In the genomic region with DNA sequence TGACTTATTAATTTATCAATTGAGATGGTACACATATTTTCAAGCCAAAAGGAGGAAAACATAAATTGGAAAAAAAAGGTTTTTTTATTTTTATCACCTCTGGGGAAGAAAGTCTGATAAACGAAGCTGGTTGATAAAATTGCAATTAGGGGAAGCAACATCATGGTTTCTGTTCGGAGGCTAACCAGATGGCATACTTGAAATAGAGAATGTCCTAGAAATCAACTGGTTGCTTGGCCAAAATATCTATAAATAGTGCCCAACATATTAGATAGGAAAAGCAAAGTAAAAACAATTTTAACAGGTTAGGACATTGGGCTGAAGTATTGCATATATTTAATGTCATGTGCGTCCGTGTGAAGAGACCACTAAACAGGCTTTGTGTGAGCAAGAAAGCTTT, we compare ENCODE assay signal across 29 cellular contexts. TPM values are rescaled to one million over a fixed set of nuclear protein-coding genes. Genes with fewer than 3 reads are reported as not detected.
"Had no signal": no experiment of that assay in that cellular context is flagged by ENCODE, and none has a peak within 500 bp of the region (broad histone marks: within the 10 kb centered on the region; RNA-seq: fewer than 3 reads in every experiment).

No MANE protein-coding gene starts in this region.

- H3K9me3 Mint-ChIP-seq: activated CD4-positive, alpha-beta T cell treated with anti-CD3 and anti-CD28 coated beads, Interleukin-2, amount 10 ng/mL, durations not matched to agents 7 days and 5 days; activated naive CD4-positive, alpha-beta T cell treated with anti-CD3 and anti-CD28 coated beads, Interleukin-2, amount 10 ng/mL, durations not matched to agents 7 days and 5 days; activated T-helper 1 cell treated with anti-CD3 and anti-CD28 coated beads, Interleukin-12 subunit alpha, Interleukin-12 subunit beta, Interleukin-2, Interleukin-4 antibody, amounts not matched to agents 30 ng/mL and 10 ng/mL and 1 ng/mL, durations not matched to agents 14 hours and 24 hours and 36 hours; T-helper 2 cell treated with Interferon-gamma antibody and Interleukin-4, amounts not matched to agents 5 μg/mL and 100 μg/mL, for 36 hours had no signal

- H3K36me3 Mint-ChIP-seq: activated naive CD4-positive, alpha-beta T cell treated with anti-CD3 and anti-CD28 coated beads, Interleukin-2, amount 10 ng/mL, durations not matched to agents 7 days and 5 days had no signal

- H3K27ac Mint-ChIP-seq: activated CD4-positive, alpha-beta T cell treated with anti-CD3 and anti-CD28 coated beads for 36 hours; activated CD4-positive, alpha-beta T cell treated with anti-CD3 and anti-CD28 coated beads, Interleukin-2, amount 10 ng/mL, durations not matched to agents 7 days and 5 days; activated CD8-positive, alpha-beta T cell treated with anti-CD3 and anti-CD28 coated beads, Interleukin-2, amount 10 ng/mL, durations not matched to agents 7 days and 5 days; activated naive CD4-positive, alpha-beta T cell treated with anti-CD3 and anti-CD28 coated beads, Interleukin-2, amount 10 ng/mL, durations not matched to agents 7 days and 5 days; activated naive CD8-positive, alpha-beta T cell; activated naive CD8-positive, alpha-beta T cell treated with anti-CD3 and anti-CD28 coated beads, Interleukin-2, amount 50 U/mL, for 24 hours; activated T-cell treated with anti-CD3 and anti-CD28 coated beads, Interleukin-2, amount 50 U/mL, for 24 hours; activated T-helper 1 cell treated with anti-CD3 and anti-CD28 coated beads, Interleukin-12 subunit alpha, Interleukin-12 subunit beta, Interleukin-2, Interleukin-4 antibody, amounts not matched to agents 30 ng/mL and 10 ng/mL and 1 ng/mL, durations not matched to agents 14 hours and 24 hours and 36 hours; T-helper 1 cell treated with Interleukin-12 subunit alpha and Interleukin-12 subunit beta and Interleukin-4 antibody, amounts not matched to agents 30 μg/mL and 1 μg/mL, for 36 hours; T-helper 2 cell treated with Interferon-gamma antibody and Interleukin-4, amounts not matched to agents 5 μg/mL and 100 μg/mL, for 36 hours had no signal

- ATAC-seq: activated CD4-positive, alpha-beta T cell treated with anti-CD3 and anti-CD28 coated beads for 36 hours; activated CD4-positive, CD25-positive, alpha-beta regulatory T cell treated with anti-CD3 and anti-CD28 coated beads, Interleukin-2, amount 50 U/mL, for 24 hours; activated CD8-positive, alpha-beta T cell treated with anti-CD3 and anti-CD28 coated beads, Interleukin-2, amount 10 ng/mL, durations not matched to agents 7 days and 5 days; activated naive CD8-positive, alpha-beta T cell treated with anti-CD3 and anti-CD28 coated beads, Interleukin-2, amount 50 U/mL, for 24 hours; Panc1 had no signal

- H3K9ac ChIP-seq: SK-N-SH had no signal

- H3K27me3 Mint-ChIP-seq: activated CD4-positive, alpha-beta T cell treated with anti-CD3 and anti-CD28 coated beads for 36 hours; activated CD4-positive, alpha-beta T cell treated with anti-CD3 and anti-CD28 coated beads, Interleukin-2, amount 10 ng/mL, durations not matched to agents 7 days and 5 days; activated naive CD4-positive, alpha-beta T cell treated with anti-CD3 and anti-CD28 coated beads, Interleukin-2, amount 10 ng/mL, durations not matched to agents 7 days and 5 days; activated naive CD8-positive, alpha-beta T cell; activated naive CD8-positive, alpha-beta T cell treated with anti-CD3 and anti-CD28 coated beads, Interleukin-2, amount 50 U/mL, for 24 hours; activated T-cell treated with anti-CD3 and anti-CD28 coated beads, Interleukin-2, amount 50 U/mL, for 24 hours had no signal

- H3K4me1 Mint-ChIP-seq: activated CD4-positive, alpha-beta T cell treated with anti-CD3 and anti-CD28 coated beads for 36 hours; activated CD4-positive, alpha-beta T cell treated with anti-CD3 and anti-CD28 coated beads, Interleukin-2, amount 10 ng/mL, durations not matched to agents 7 days and 5 days; activated naive CD4-positive, alpha-beta T cell treated with anti-CD3 and anti-CD28 coated beads, Interleukin-2, amount 10 ng/mL, durations not matched to agents 7 days and 5 days; activated naive CD8-positive, alpha-beta T cell treated with anti-CD3 and anti-CD28 coated beads, Interleukin-2, amount 50 U/mL, for 24 hours had no signal

- H3K4me3 ChIP-seq: MG63, SJSA1 had no signal

- H3K36me3 ChIP-seq: brain microvascular endothelial cell, MG63, SJSA1 had no signal

- H3K4me3 Mint-ChIP-seq: activated CD4-positive, alpha-beta T cell treated with anti-CD3 and anti-CD28 coated beads for 36 hours; activated CD4-positive, alpha-beta T cell treated with anti-CD3 and anti-CD28 coated beads, Interleukin-2, amount 10 ng/mL, durations not matched to agents 7 days and 5 days; activated CD8-positive, alpha-beta T cell treated with anti-CD3 and anti-CD28 coated beads, Interleukin-2, amount 10 ng/mL, durations not matched to agents 7 days and 5 days; activated naive CD4-positive, alpha-beta T cell treated with anti-CD3 and anti-CD28 coated beads, Interleukin-2, amount 10 ng/mL, durations not matched to agents 7 days and 5 days; activated naive CD8-positive, alpha-beta T cell; activated naive CD8-positive, alpha-beta T cell treated with anti-CD3 and anti-CD28 coated beads, Interleukin-2, amount 50 U/mL, for 24 hours; activated T-cell treated with anti-CD3 and anti-CD28 coated beads, Interleukin-2, amount 50 U/mL, for 24 hours; activated T-helper 1 cell treated with anti-CD3 and anti-CD28 coated beads, Interleukin-12 subunit alpha, Interleukin-12 subunit beta, Interleukin-2, Interleukin-4 antibody, amounts not matched to agents 30 ng/mL and 10 ng/mL and 1 ng/mL, durations not matched to agents 14 hours and 24 hours and 36 hours; T-helper 1 cell treated with Interleukin-12 subunit alpha and Interleukin-12 subunit beta and Interleukin-4 antibody, amounts not matched to agents 30 μg/mL and 1 μg/mL, for 36 hours; T-helper 2 cell treated with Interferon-gamma antibody and Interleukin-4, amounts not matched to agents 5 μg/mL and 100 μg/mL, for 36 hours had no signal

- H3K9me3 ChIP-seq: MG63, SJSA1, SK-N-SH had no signal

- H3K27ac ChIP-seq: brain microvascular endothelial cell, SJSA1 had no signal

- H3K27me3 ChIP-seq: brain microvascular endothelial cell, MG63, SJSA1 had no signal

- DNase-seq: activated CD4-positive, alpha-beta T cell treated with anti-CD3 and anti-CD28 coated beads for 36 hours; activated CD4-positive, alpha-beta T cell treated with anti-CD3 and anti-CD28 coated beads, Interleukin-2, amount 10 ng/mL, durations not matched to agents 7 days and 5 days; activated CD4-positive, alpha-beta T cell treated with anti-CD3 and anti-CD28 coated beads, Interleukin-2, amount 50 U/mL, for 48 hours; activated CD8-positive, alpha-beta T cell treated with anti-CD3 and anti-CD28 coated beads, Interleukin-2, amount 10 ng/mL, durations not matched to agents 7 days and 5 days; activated naive CD4-positive, alpha-beta T cell treated with anti-CD3 and anti-CD28 coated beads, Interleukin-2, amount 10 ng/mL, durations not matched to agents 7 days and 5 days; activated naive CD8-positive, alpha-beta T cell treated with anti-CD3 and anti-CD28 coated beads, Interleukin-2, amount 50 U/mL, for 24 hours; activated T-cell treated with anti-CD3 and anti-CD28 coated beads, Interleukin-2, amount 50 U/mL, for 24 hours; aorta; brain microvascular endothelial cell; central memory CD4-positive, alpha-beta T cell; MG63; NCI-H1048; NCI-H1105 treated with DMSO at 0.1 percent for 48 hours; NCI-H1436 treated with DMSO at 0.1 percent for 48 hours; NCI-H1694 treated with DMSO at 0.1 percent for 48 hours; NCI-H2029; NCI-H345; NCI-H524 treated with DMSO at 0.1 percent for 48 hours; SHP77; SK-N-SH had no signal

- H3K4me1 ChIP-seq: SJSA1 had no signal

RNA-seq across cellular contexts. Expression of gene KLKB1, which starts 14.3 kb away (rescaled TPM):
- total RNA-seq: activated CD4-positive, alpha-beta T cell treated with anti-CD3 and anti-CD28 coated beads for 36 hours; activated T-helper 1 cell treated with anti-CD3 and anti-CD28 coated beads, Interleukin-12 subunit alpha, Interleukin-12 subunit beta, Interleukin-2, Interleukin-4 antibody, amounts not matched to agents 30 ng/mL and 10 ng/mL and 1 ng/mL, durations not matched to agents 14 hours and 24 hours and 36 hours; RPMI7951; SJSA1 had no signal

RNA-seq across cellular contexts. Expression of gene F11, which starts 24.4 kb away (rescaled TPM):
- total RNA-seq: activated CD4-positive, alpha-beta T cell treated with anti-CD3 and anti-CD28 coated beads for 36 hours; activated CD4-positive, alpha-beta T cell treated with anti-CD3 and anti-CD28 coated beads, Interleukin-2, amount 10 ng/mL, durations not matched to agents 7 days and 5 days; activated CD8-positive, alpha-beta T cell treated with anti-CD3 and anti-CD28 coated beads, Interleukin-2, amount 10 ng/mL, durations not matched to agents 7 days and 5 days; activated T-helper 1 cell treated with anti-CD3 and anti-CD28 coated beads, Interleukin-12 subunit alpha, Interleukin-12 subunit beta, Interleukin-2, Interleukin-4 antibody, amounts not matched to agents 30 ng/mL and 10 ng/mL and 1 ng/mL, durations not matched to agents 14 hours and 24 hours and 36 hours; NCI-H460; RPMI7951; SJSA1 had no signal
- polyA plus RNA-seq: SK-N-SH had no signal
